ENCODE assay signal across 16 cellular contexts in the genomic region with DNA sequence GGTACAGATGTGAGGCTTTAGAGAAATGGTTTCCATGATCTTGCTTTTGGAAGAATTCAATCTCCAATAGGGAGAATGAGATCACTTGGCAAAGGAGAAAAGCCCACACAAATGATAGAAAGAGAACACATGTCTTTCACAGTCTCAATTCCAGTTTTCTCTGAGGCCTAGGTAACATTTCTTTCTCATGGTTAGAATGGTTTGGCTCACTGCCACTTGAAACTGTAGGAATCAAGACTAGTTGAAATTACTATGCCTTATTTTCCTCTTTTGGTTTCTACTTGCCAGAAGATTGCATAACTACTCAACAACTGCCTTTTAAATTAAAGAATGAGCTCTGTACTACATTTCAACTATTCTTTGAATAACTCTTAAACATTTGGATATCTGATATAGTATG.
"Had no signal": no experiment of that assay in that cellular context is flagged by ENCODE, and none has a peak within 500 bp of the region (broad histone marks: within the 10 kb centered on the region; RNA-seq: fewer than 3 reads in every experiment).

No MANE protein-coding gene starts in this region.

- H3K79me2 ChIP-seq: parathyroid adenoma had no signal

- H3K27me3 ChIP-seq: breast epithelium, esophagus muscularis mucosa, neutrophil, sigmoid colon, spleen, testis had no signal

- DNase-seq: activated CD4-positive, alpha-beta T cell treated with anti-CD3 and anti-CD28 coated beads for 48 hours; activated CD4-positive, CD25-positive, alpha-beta regulatory T cell; activated CD8-positive, alpha-beta T cell treated with anti-CD3 and anti-CD28 coated beads for 36 hours; activated naive CD4-positive, alpha-beta T cell treated with Interleukin-2 at 50 U/mL for 16 hours; activated T-cell treated with anti-CD3 and anti-CD28 coated beads, Interleukin-2, amount 50 U/mL, for 24 hours; effector memory CD4-positive, alpha-beta T cell; left cardiac atrium; natural killer cell; sigmoid colon; spleen; stimulated activated CD4-positive, alpha-beta T cell treated with anti-CD3 and anti-CD28 coated beads, Interleukin-4, amount 100 ng/mL, for 4 hours; testis had no signal

- H3K36me3 ChIP-seq: breast epithelium, esophagus muscularis mucosa, neutrophil, sigmoid colon, spleen had no signal

- H3K27ac ChIP-seq: breast epithelium, esophagus muscularis mucosa, neutrophil, parathyroid adenoma, sigmoid colon, spleen, testis had no signal

- H3K9me3 ChIP-seq: breast epithelium, esophagus muscularis mucosa, neutrophil, testis had no signal

- H3K4me3 ChIP-seq: breast epithelium, esophagus muscularis mucosa, sigmoid colon, spleen, testis had no signal

- H3K4me1 ChIP-seq: breast epithelium, esophagus muscularis mucosa, parathyroid adenoma, sigmoid colon, spleen, testis had no signal

- H2AFZ ChIP-seq: parathyroid adenoma had no signal

- H3K9ac ChIP-seq: parathyroid adenoma had no signal
